ENCODE assay signal across 16 cellular contexts in genomic region chr1:168903237-168903830, GRCh38.
DNase-seq lines count a peak whose midpoint lies in the region; TF ChIP-seq lines count a peak whose summit lies in the region.
"Had no signal": no experiment of that assay in that cellular context is flagged by ENCODE, and none has a peak within 500 bp of the region (broad histone marks: within the 10 kb centered on the region; RNA-seq: fewer than 3 reads in every experiment).

No MANE protein-coding gene starts in this region.

- CTCF ChIA-PET in A673 (lab: Charles Lee) (no interaction called here), HEK293 (lab: Yijun Ruan, JAX) (no interaction called here), RWPE1 (lab: Yijun Ruan, JAX) (interaction anchor here (0.7 kb wide), 2 partner anchors 10 to 16 kb away, joined by 3 to 5 read pairs; no protein-coding TSS in a partner anchor)

- peaks cover 4% of the 10 kb centered on the region for H3K4me1 ChIP-seq in A673 (ENCODE audit: insufficient read depth, low read length, poor library complexity, severe bottlenecking)
- no peaks in the 10 kb centered on the region; the same call in 1 of the 2 replicates for H3K4me1 ChIP-seq in HEK293 (ENCODE audit: control insufficient read depth, insufficient read depth, low read length)
- H3K4me1 ChIP-seq: A549, BLaER1 had no signal

- H3K9me3 ChIP-seq in A673 (ENCODE audit: low read depth, low read length, poor library complexity, severe bottlenecking) (no peaks in the 10 kb centered on the region), HEK293 (ENCODE audit: control insufficient read depth, insufficient read depth, low read depth, low read length) (no peaks in the 10 kb centered on the region)
- H3K9me3 ChIP-seq: A549, BLaER1 had no signal

- DNase-seq in A673 (ENCODE audit: low spot score) (peak; percentile 29), RWPE1 (ENCODE audit: low spot score) (peak; percentile 30), glomerular visceral epithelial cell (ENCODE audit: extremely low spot score) (peak; percentile 7), kidney glomerular epithelial cell (lab: John Stamatoyannopoulos, UW) (no peak)
- DNase-seq in activated CD4-positive, CD25-positive, alpha-beta regulatory T cell (lab: John Stamatoyannopoulos, UW) = no peak
- DNase-seq in activated naive CD8-positive, alpha-beta T cell treated with anti-CD3 and anti-CD28 coated beads for 36 hours = no peak
- DNase-seq: CD4-positive, alpha-beta memory T cell; DMS53; NCI-H1092; NCI-H1436 treated with DMSO at 0.1 percent for 48 hours; NCI-H2081 treated with DMSO at 0.1 percent for 48 hours; NCI-H510A had no signal

- no peak overlapping the region for H3K27ac ChIP-seq in A673 (ENCODE audit: low read depth, low read length, poor library complexity, severe bottlenecking)
- no peak overlapping the region for H3K27ac ChIP-seq in HEK293 (ENCODE audit: extremely low read depth, low read depth, low read length)
- no peak overlapping the region for H3K27ac ChIP-seq in RWPE1
- H3K27ac ChIP-seq: A549, BLaER1, KMS-11 had no signal

- H3K36me3 ChIP-seq in A673 (ENCODE audit: insufficient read depth, low read length, poor library complexity, severe bottlenecking) (no peaks in the 10 kb centered on the region), HEK293 (ENCODE audit: control insufficient read depth in 2 of 2, insufficient read depth in 1 of 2, low read length in 2 of 2) (no peaks in the 10 kb centered on the region)
- H3K36me3 ChIP-seq: BLaER1 had no signal

- H3K36me3 Mint-ChIP-seq in activated naive CD8-positive, alpha-beta T cell treated with anti-CD3 and anti-CD28 coated beads for 36 hours = no peaks in the 10 kb centered on the region
- H3K36me3 Mint-ChIP-seq: CD4-positive, alpha-beta memory T cell had no signal

- TF ChIP-seq CTCF in A673 (conservative IDR thresholded peaks at IDR 0.05; ENCODE audit: low read depth, low read length) (no peak), HEK293 (tag by site-specific recombination; IDR thresholded peaks at IDR 0.05) (no peak), RWPE1 (conservative IDR thresholded peaks at IDR 0.05; ENCODE audit: low read depth) (no peak)

- POLR2A ChIA-PET in A673 (lab: Charles Lee; ENCODE audit: low non-redundant PET) (no interaction called here), HEK293 (lab: Yijun Ruan, JAX) (no interaction called here), RWPE1 (lab: Yijun Ruan, JAX; ENCODE audit: low non-redundant PET) (no interaction called here)

- H3K9me3 Mint-ChIP-seq in activated naive CD8-positive, alpha-beta T cell treated with anti-CD3 and anti-CD28 coated beads for 36 hours = no peaks in the 10 kb centered on the region
- H3K9me3 Mint-ChIP-seq: CD4-positive, alpha-beta memory T cell had no signal

- no peak overlapping the region for H3K4me3 Mint-ChIP-seq in activated naive CD8-positive, alpha-beta T cell treated with anti-CD3 and anti-CD28 coated beads for 36 hours
- H3K4me3 Mint-ChIP-seq: CD4-positive, alpha-beta memory T cell had no signal

- H3K27ac Mint-ChIP-seq in activated naive CD8-positive, alpha-beta T cell treated with anti-CD3 and anti-CD28 coated beads for 36 hours = no peak overlapping the region
- H3K27ac Mint-ChIP-seq: CD4-positive, alpha-beta memory T cell had no signal

- H3K27me3 Mint-ChIP-seq in activated naive CD8-positive, alpha-beta T cell treated with anti-CD3 and anti-CD28 coated beads for 36 hours = peaks cover 20% of the 10 kb centered on the region

- no peaks in the 10 kb centered on the region for H3K27me3 ChIP-seq in A673 (replicated peaks; ENCODE audit: insufficient read depth, low read depth, low read length, poor library complexity)
- H3K27me3 ChIP-seq: BLaER1 had no signal

- BruUV-seq in A673 (replicated peaks; lab: Mats Ljungman, UMichigan) = no TSS peak

- intact Hi-C loops in A673 (cut with micrococcal nuclease; ENCODE audit: unreplicated experiment) = no loop called here

- peaks cover 10% of the 10 kb centered on the region for H3K4me1 Mint-ChIP-seq in activated naive CD8-positive, alpha-beta T cell treated with anti-CD3 and anti-CD28 coated beads for 36 hours
- H3K4me1 Mint-ChIP-seq: CD4-positive, alpha-beta memory T cell had no signal

- H3K4me3 ChIP-seq in A673 (ENCODE audit: low read depth, low read length, poor library complexity, severe bottlenecking) = no peak overlapping the region
- no peak overlapping the region for H3K4me3 ChIP-seq in HEK293 (ENCODE audit: low read depth, low read length)
- H3K4me3 ChIP-seq: A549, BLaER1 had no signal

TF ChIP-seq in HEK293, 187 proteins besides CTCF, POLR2A, EP300 and RAD21 (continues in another document):
- TF ChIP-seq ZNF76 (tag by site-specific recombination; IDR thresholded peaks at IDR 0.05; ENCODE audit: borderline replicate concordance, low read depth) = no peak
- no peak for TF ChIP-seq SALL2 (tag by site-specific recombination; IDR thresholded peaks at IDR 0.05; ENCODE audit: borderline replicate concordance)
- no peak for TF ChIP-seq ZNF629 (tag by site-specific recombination; IDR thresholded peaks at IDR 0.05)
- TF ChIP-seq ZNF701 (tag by site-specific recombination; IDR thresholded peaks at IDR 0.05) = no peak
- TF ChIP-seq ZNF350 (tag by site-specific recombination; IDR thresholded peaks at IDR 0.05) = 0 out of 2 replicates have a peak, but pooled peaks have one; percentile 64
- TF ChIP-seq ZBTB10 (tag by site-specific recombination; IDR thresholded peaks at IDR 0.05) = no peak
- TF ChIP-seq ZNF830 (tag by site-specific recombination; IDR thresholded peaks at IDR 0.05; ENCODE audit: low read depth) = 0 out of 2 replicates have a peak, but pooled peaks have one; percentile 37
- no peak for TF ChIP-seq ZNF280D (tag by site-specific recombination; IDR thresholded peaks at IDR 0.05)
- TF ChIP-seq ZNF37A (tag by site-specific recombination; IDR thresholded peaks at IDR 0.05) = peak; percentile 58; the same call in 1 of the 2 replicates
- no peak for TF ChIP-seq GFI1B (tag by site-specific recombination; IDR thresholded peaks at IDR 0.05)
- no peak for TF ChIP-seq ZNF670 (tag by site-specific recombination; IDR thresholded peaks at IDR 0.05; ENCODE audit: low read depth)
- no peak for TF ChIP-seq SP7 (tag by site-specific recombination; IDR thresholded peaks at IDR 0.05)
- TF ChIP-seq ZNF354C (tag by site-specific recombination; IDR thresholded peaks at IDR 0.05; ENCODE audit: borderline replicate concordance, low read depth) = no peak
- TF ChIP-seq ZNF239 (tag by site-specific recombination; IDR thresholded peaks at IDR 0.05) = no peak
- peak; percentile 66; the same call in 1 of the 2 replicates for TF ChIP-seq ZNF660 (tag by site-specific recombination; IDR thresholded peaks at IDR 0.05)
- TF ChIP-seq ZNF768 (tag by site-specific recombination; IDR thresholded peaks at IDR 0.05) = no peak
- TF ChIP-seq SP2 (tag by site-specific recombination; IDR thresholded peaks at IDR 0.05) = no peak
- TF ChIP-seq ZNF112 (tag by site-specific recombination; IDR thresholded peaks at IDR 0.05) = 0 out of 2 replicates have a peak, but pooled peaks have one; percentile 43
- no peak for TF ChIP-seq REPIN1 (tag by site-specific recombination; IDR thresholded peaks at IDR 0.05; ENCODE audit: low read depth)
- TF ChIP-seq HOXA7 (CRISPR knock-in tag; IDR thresholded peaks at IDR 0.05; ENCODE audit: borderline replicate concordance) = no peak
- TF ChIP-seq ZNF10 (tag by site-specific recombination; IDR thresholded peaks at IDR 0.05) = no peak
- no peak for TF ChIP-seq ZNF510 (tag by site-specific recombination; IDR thresholded peaks at IDR 0.05; ENCODE audit: insufficient replicate concordance)

Comparison
In these comparisons a context has a peak if more than half of its experiments do, and no peak if none do; other contexts are left out.
1. DNase-seq: peak in A673 (single experiment), RWPE1 (single experiment) and glomerular visceral epithelial cell (single experiment); none in activated CD4-positive, CD25-positive, alpha-beta regulatory T cell (0 of 4), activated naive CD8-positive, alpha-beta T cell treated with anti-CD3 and anti-CD28 coated beads for 36 hours (single experiment) and kidney glomerular epithelial cell (single experiment).